8 cellular contexts compared by ENCODE assay signal in the genomic region with DNA sequence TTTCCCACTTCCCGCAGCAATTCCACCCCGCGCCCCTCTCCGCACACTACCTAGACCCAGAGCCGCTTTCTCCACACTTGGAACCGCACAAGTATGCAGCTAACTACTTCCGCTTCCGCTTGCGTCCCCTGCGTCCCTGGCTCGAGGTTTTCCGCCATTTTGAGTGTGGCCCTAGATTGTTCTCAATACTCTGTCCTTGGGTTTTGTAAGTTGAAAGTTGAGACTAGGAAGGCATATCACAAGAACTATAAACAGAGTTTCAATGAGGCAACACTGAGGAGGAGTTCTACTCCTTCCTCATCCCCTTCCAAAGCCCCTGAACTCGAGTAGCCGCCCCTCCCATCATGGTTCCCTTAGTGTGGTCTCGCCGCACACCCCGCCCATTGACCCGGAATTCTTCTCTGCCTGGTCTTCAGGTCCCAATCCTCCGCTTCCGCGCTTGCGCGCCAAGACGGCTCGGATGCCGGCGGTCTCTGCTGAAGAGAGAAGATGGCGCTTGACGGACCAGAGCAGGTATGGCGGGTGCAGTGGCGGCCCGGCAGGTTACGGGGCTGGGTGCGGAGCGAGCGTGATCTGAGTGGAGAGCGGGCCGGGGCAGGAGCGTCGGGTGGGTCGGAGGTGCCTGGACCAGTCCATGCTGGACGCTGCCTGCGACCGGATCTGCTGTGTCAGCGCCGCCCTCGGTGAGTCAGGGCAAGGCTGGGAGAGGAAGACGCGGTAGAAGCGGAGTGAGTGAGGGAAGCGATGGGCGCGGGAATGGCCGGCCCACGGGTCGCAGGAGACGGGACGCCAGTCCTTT. TPM values are rescaled to one million over a fixed set of nuclear protein-coding genes. Genes with fewer than 3 reads are reported as not detected.
DNase-seq lines count a peak whose midpoint lies in the region; ATAC-seq and TF ChIP-seq lines count a peak whose summit lies in the region.

A gene with protein sequence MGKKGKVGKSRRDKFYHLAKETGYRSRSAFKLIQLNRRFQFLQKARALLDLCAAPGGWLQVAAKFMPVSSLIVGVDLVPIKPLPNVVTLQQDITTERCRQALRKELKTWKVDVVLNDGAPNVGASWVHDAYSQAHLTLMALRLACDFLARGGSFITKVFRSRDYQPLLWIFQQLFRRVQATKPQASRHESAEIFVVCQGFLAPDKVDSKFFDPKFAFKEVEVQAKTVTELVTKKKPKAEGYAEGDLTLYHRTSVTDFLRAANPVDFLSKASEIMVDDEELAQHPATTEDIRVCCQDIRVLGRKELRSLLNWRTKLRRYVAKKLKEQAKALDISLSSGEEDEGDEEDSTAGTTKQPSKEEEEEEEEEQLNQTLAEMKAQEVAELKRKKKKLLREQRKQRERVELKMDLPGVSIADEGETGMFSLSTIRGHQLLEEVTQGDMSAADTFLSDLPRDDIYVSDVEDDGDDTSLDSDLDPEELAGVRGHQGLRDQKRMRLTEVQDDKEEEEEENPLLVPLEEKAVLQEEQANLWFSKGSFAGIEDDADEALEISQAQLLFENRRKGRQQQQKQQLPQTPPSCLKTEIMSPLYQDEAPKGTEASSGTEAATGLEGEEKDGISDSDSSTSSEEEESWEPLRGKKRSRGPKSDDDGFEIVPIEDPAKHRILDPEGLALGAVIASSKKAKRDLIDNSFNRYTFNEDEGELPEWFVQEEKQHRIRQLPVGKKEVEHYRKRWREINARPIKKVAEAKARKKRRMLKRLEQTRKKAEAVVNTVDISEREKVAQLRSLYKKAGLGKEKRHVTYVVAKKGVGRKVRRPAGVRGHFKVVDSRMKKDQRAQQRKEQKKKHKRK (minus strand): TSS at position 662 of the 799 bp plus-strand sequence. CDS start 761 bp downstream, outside the sequence.
A gene (plus strand): TSS at position 430 of the 799 bp plus-strand sequence. CDS start 60 bp downstream, at position 490.

- peak within 1 kb of the TSS; percentile 61 for H3K9ac ChIP-seq in rectal smooth muscle tissue (ENCODE audit: low read length)

- ATAC-seq in GM18502 (IDR thresholded peaks at IDR 0.05; ENCODE audit: poor library complexity, unreplicated experiment) (peak; percentile 87), HG02970 (IDR thresholded peaks at IDR 0.05; ENCODE audit: low FRiP score, unreplicated experiment) (peak; percentile 87), aorta (ENCODE audit: low FRiP score) (peak; percentile 96)

- H3K27ac ChIP-seq in ascending aorta, result peak within 1 kb of the TSS; percentile 89 to 90
- H3K27ac ChIP-seq in rectal smooth muscle tissue (ENCODE audit: low read depth, low read length), result peak within 1 kb of the TSS; percentile 96
- H3K27ac ChIP-seq in aorta (ENCODE audit: low read depth in 1 of 2, low read length in 2 of 2), result peak within 1 kb of the TSS in 1 of 2 donors; percentile 30

- no peaks in the 10 kb centered on the region for H3K9me3 ChIP-seq in ascending aorta
- no peaks in the 10 kb centered on the region for H3K9me3 ChIP-seq in aorta (ENCODE audit: control insufficient read depth, low read length)

- H3K4me3 ChIP-seq in ascending aorta (peak within 1 kb of the TSS; percentile 66 to 90), rectal smooth muscle tissue (ENCODE audit: low read length) (peak within 1 kb of the TSS; percentile 69), aorta (ENCODE audit: low read length in 2 of 2) (peak within 1 kb of the TSS; percentile 36 to 63)

- 0 to 1% methylated on average over 58 of the region's 58 CpGs for WGBS in aorta, 2 donors

- peaks cover 58 to 69% of the 10 kb centered on the region in 2 donors for H3K36me3 ChIP-seq in ascending aorta
- H3K36me3 ChIP-seq in rectal smooth muscle tissue (ENCODE audit: control insufficient read depth, insufficient read depth, low read length), result peaks cover 58% of the 10 kb centered on the region
- H3K36me3 ChIP-seq in aorta (ENCODE audit: control insufficient read depth in 1 of 2, insufficient read depth in 2 of 2, low read length in 1 of 2), result peaks cover 0 to 18% of the 10 kb centered on the region in 2 donors

- peak; percentile 89 for DNase-seq in NCI-H187 treated with DMSO at 0.1 percent for 48 hours (lab: John Stamatoyannopoulos, UW)
- peak; percentile 78 to 97 for DNase-seq in ascending aorta (ENCODE audit: low spot score in 2 of 2)
- DNase-seq in hepatic stellate cell (ENCODE audit: low spot score), result peak; percentile 98
- DNase-seq in aorta, result peak; percentile 97 to 99

- peak; percentile 25 to 52 (median 40) for TF ChIP-seq CTCF in ascending aorta (IDR thresholded peaks at IDR 0.05)

- peaks cover 10 to 22% of the 10 kb centered on the region in 2 donors for H3K4me1 ChIP-seq in ascending aorta
- peaks cover 17% of the 10 kb centered on the region for H3K4me1 ChIP-seq in rectal smooth muscle tissue (ENCODE audit: control insufficient read depth, insufficient read depth, low read length)
- H3K4me1 ChIP-seq in aorta (ENCODE audit: control insufficient read depth in 1 of 2, insufficient read depth in 2 of 2, low read length in 2 of 2), result no peaks in the 10 kb centered on the region

- intact Hi-C loops in T-helper 2 cell treated with Interferon-gamma antibody and Interleukin-4, amounts not matched to agents 100 ng/mL and 5 ng/mL, for 36 hours (cut with micrococcal nuclease), result loop anchor here (1.0 to 5.0 kb wide), 6 partner anchors 16 to 680 kb away; a partner anchor contains a TSS
- intact Hi-C loops in ascending aorta (cut with DNase I), result loop anchor here (1.0 to 5.0 kb wide), 6 partner anchors 16 to 680 kb away; a partner anchor contains a TSS
- intact Hi-C loops in aorta (cut with DNase I), result loop anchor here in 1 of 2 donors (2.0 to 5.0 kb wide), 2 partner anchors 54 to 680 kb away; a partner anchor contains a TSS

- H3K27me3 ChIP-seq in ascending aorta (no peaks in the 10 kb centered on the region), rectal smooth muscle tissue (ENCODE audit: control insufficient read depth, insufficient read depth, low read length) (no peaks in the 10 kb centered on the region), aorta (ENCODE audit: control insufficient read depth in 1 of 2, insufficient read depth in 2 of 2, low read length in 1 of 2) (no peaks in the 10 kb centered on the region)

RNA-seq across cellular contexts. Expression of the first gene that starts in this region (rescaled TPM):
- 57.2 and 63.6 TPM in 2 replicates for total RNA-seq in T-helper 2 cell treated with Interferon-gamma antibody and Interleukin-4, amounts not matched to agents 100 ng/mL and 5 ng/mL, for 36 hours
- total RNA-seq in ascending aorta, result 18.2 TPM
- 10 to 100 TPM; 29.4 to 38.1 TPM for total RNA-seq in aorta
- polyA plus RNA-seq in aorta, result 10 to 100 TPM; 10.0 to 30.0 TPM

RNA-seq across cellular contexts. Expression of the second gene that starts in this region (rescaled TPM):
- total RNA-seq in T-helper 2 cell treated with Interferon-gamma antibody and Interleukin-4, amounts not matched to agents 100 ng/mL and 5 ng/mL, for 36 hours, result 158 and 166 TPM in 2 replicates
- total RNA-seq in ascending aorta, result 83.7 TPM
- 10 to 100 TPM; 81.1 to 92.9 TPM for total RNA-seq in aorta
- 100 to 1,000 TPM; 144 to 208 TPM for polyA plus RNA-seq in aorta
